Comparison of ENCODE assay signal across 22 cellular contexts in genomic region chr12:53806689-53807088, GRCh38. TPM values are rescaled to one million over a fixed set of nuclear protein-coding genes. Genes with fewer than 3 reads are reported as not detected.
DNase-seq lines count a peak whose midpoint lies in the region; ATAC-seq and TF ChIP-seq lines count a peak whose summit lies in the region.
"Had no signal": no experiment of that assay in that cellular context is flagged by ENCODE, and none has a peak within 500 bp of the region (broad histone marks: within the 10 kb centered on the region; RNA-seq: fewer than 3 reads in every experiment).

No MANE protein-coding gene starts in this region.

- CTCF ChIA-PET in AG04450 (lab: Charles Lee) = interaction anchor here (1.0 to 3.1 kb wide), 6 partner anchors 15 to 395 kb away, joined by 3 to 13 read pairs (median 4); no protein-coding TSS in a partner anchor

- ATAC-seq in heart right ventricle (no peak), GM18505 (IDR thresholded peaks at IDR 0.05; ENCODE audit: unreplicated experiment) (no peak)
- ATAC-seq: HCT116, natural killer cell had no signal

- H3K9me3 ChIP-seq in AG04450 (ENCODE audit: control insufficient read depth, insufficient read depth, low read length) (peaks cover 3% of the 10 kb centered on the region; the same call in 1 of the 2 replicates), MG63 (no peaks in the 10 kb centered on the region), uterus (no peaks in the 10 kb centered on the region), vagina (no peaks in the 10 kb centered on the region), heart right ventricle (peaks cover 0 to 4% (median 0%) of the 10 kb centered on the region in 11 donors)
- H3K9me3 ChIP-seq: Caco-2, upper lobe of right lung had no signal

- peaks cover 8% of the 10 kb centered on the region for H3K4me1 Mint-ChIP-seq in nephron
- H3K4me1 Mint-ChIP-seq: immature natural killer cell, natural killer cell had no signal

- H3K4me3 ChIP-seq in AG04450 (ENCODE audit: low read depth, low read length) (no peak overlapping the region), MG63 (no peak overlapping the region), uterus (no peak overlapping the region), vagina (no peak overlapping the region), heart right ventricle (no peak overlapping the region)
- H3K4me3 ChIP-seq: upper lobe of right lung had no signal

- no peaks in the 10 kb centered on the region for H3K36me3 ChIP-seq in MG63
- no peaks in the 10 kb centered on the region for H3K36me3 ChIP-seq in uterus
- no peaks in the 10 kb centered on the region for H3K36me3 ChIP-seq in vagina
- no peaks in the 10 kb centered on the region for H3K36me3 ChIP-seq in heart right ventricle
- H3K36me3 ChIP-seq: upper lobe of right lung had no signal

- no peak for TF ChIP-seq CTCF in AG04450 (IDR thresholded peaks at IDR 0.05; ENCODE audit: low read depth, low read length)
- TF ChIP-seq CTCF in nephron (IDR thresholded peaks at IDR 0.05; ENCODE audit: unreplicated experiment in 3 of 3) = no peak
- TF ChIP-seq CTCF in uterus (IDR thresholded peaks at IDR 0.05) = no peak
- no peak for TF ChIP-seq CTCF in vagina (IDR thresholded peaks at IDR 0.05)
- TF ChIP-seq CTCF in heart right ventricle (IDR thresholded peaks at IDR 0.05) = no peak

- peak; percentile 37 for DNase-seq in AG04450 (ENCODE audit: low read depth, low spot score)
- DNase-seq in MG63 = peak; percentile 61
- no peak for DNase-seq in uterus
- no peak for DNase-seq in vagina (ENCODE audit: extremely low spot score in 2 of 2)
- no peak for DNase-seq in heart right ventricle
- DNase-seq: activated CD4-positive, alpha-beta T cell treated with anti-CD3 and anti-CD28 coated beads, Interleukin-2, amount 50 U/mL, for 4 hours; activated T-cell treated with anti-CD3 and anti-CD28 coated beads, Interleukin-2, amount 50 U/mL, for 24 hours; Caco-2; cerebellar nuclear complex; glutamatergic neuron; immature natural killer cell; natural killer cell; NCI-H2081; NCI-H526 treated with DMSO at 0.1 percent for 48 hours; upper lobe of right lung had no signal

- H3K4me1 ChIP-seq in uterus (no peaks in the 10 kb centered on the region), vagina (no peaks in the 10 kb centered on the region), heart right ventricle (no peaks in the 10 kb centered on the region)
- H3K4me1 ChIP-seq: upper lobe of right lung had no signal

- intact Hi-C loops in uterus (cut with DNase I; ENCODE audit: low total_unique reads) = no loop called here
- intact Hi-C loops in vagina (cut with DNase I) = no loop called here
- intact Hi-C loops in heart right ventricle (cut with DNase I) = no loop called here

- H3K9me3 Mint-ChIP-seq in nephron = no peaks in the 10 kb centered on the region
- H3K9me3 Mint-ChIP-seq: activated naive CD4-positive, alpha-beta T cell treated with anti-CD3 and anti-CD28 coated beads, Interleukin-2, amount 50 U/mL, for 72 hours; activated T-cell treated with anti-CD3 and anti-CD28 coated beads, Interleukin-2, amount 50 U/mL, for 24 hours; natural killer cell; stimulated activated naive CD8-positive, alpha-beta T cell treated with anti-CD3 and anti-CD28 coated beads, Interleukin-15, Interleukin-2, amounts not matched to agents 100 ng/mL and 50 ng/mL, for 24 hours had no signal

- no peak overlapping the region for H3K4me3 Mint-ChIP-seq in nephron
- H3K4me3 Mint-ChIP-seq: activated T-cell treated with anti-CD3 and anti-CD28 coated beads, Interleukin-2, amount 50 U/mL, for 24 hours; immature natural killer cell; natural killer cell; stimulated activated naive CD8-positive, alpha-beta T cell treated with anti-CD3 and anti-CD28 coated beads, Interleukin-15, Interleukin-2, amounts not matched to agents 100 ng/mL and 50 ng/mL, for 24 hours had no signal

- H3K36me3 Mint-ChIP-seq in nephron (ENCODE audit: low read depth) = no peaks in the 10 kb centered on the region
- H3K36me3 Mint-ChIP-seq: activated naive CD4-positive, alpha-beta T cell treated with anti-CD3 and anti-CD28 coated beads, Interleukin-2, amount 50 U/mL, for 72 hours; immature natural killer cell; natural killer cell had no signal

- H3K27ac ChIP-seq in AG04450 (ENCODE audit: low read depth, low read length) = peak overlapping the region; percentile 31
- H3K27ac ChIP-seq in cingulate gyrus (ENCODE audit: low read depth, low read length) = peak overlapping the region; percentile 74
- no peak overlapping the region for H3K27ac ChIP-seq in uterus
- H3K27ac ChIP-seq in vagina = no peak overlapping the region
- H3K27ac ChIP-seq in heart right ventricle = no peak overlapping the region
- H3K27ac ChIP-seq: upper lobe of right lung had no signal

- peaks cover 53% of the 10 kb centered on the region for H3K27me3 Mint-ChIP-seq in nephron (ENCODE audit: low read depth)

- peaks cover 9% of the 10 kb centered on the region for H3K27me3 ChIP-seq in AG04450 (ENCODE audit: control insufficient read depth, insufficient read depth, low read length)
- H3K27me3 ChIP-seq in MG63 = no peaks in the 10 kb centered on the region
- H3K27me3 ChIP-seq in uterus = peaks cover 0 to 6% of the 10 kb centered on the region in 2 donors
- no peaks in the 10 kb centered on the region for H3K27me3 ChIP-seq in vagina
- H3K27me3 ChIP-seq in heart right ventricle = peaks cover 0 to 77% (median 71%) of the 10 kb centered on the region in 7 donors

- WGBS in heart right ventricle, 2 donors = 72 to 76% methylated on average over 6 of the region's 6 CpGs

- TF ChIP-seq POLR2A in uterus (IDR thresholded peaks at IDR 0.05) (no peak), vagina (IDR thresholded peaks at IDR 0.05) (no peak), GM18505 (IDR thresholded peaks at IDR 0.05; ENCODE audit: borderline replicate concordance, extremely low read depth, insufficient read depth, insufficient read length) (no peak)

- H3K27ac Mint-ChIP-seq in nephron = peak overlapping the region in 2 of 3 experiments; percentile 24 to 62
- H3K27ac Mint-ChIP-seq: activated naive CD4-positive, alpha-beta T cell treated with anti-CD3 and anti-CD28 coated beads, Interleukin-2, amount 50 U/mL, for 72 hours; activated T-cell treated with anti-CD3 and anti-CD28 coated beads, Interleukin-2, amount 50 U/mL, for 24 hours; immature natural killer cell; natural killer cell; stimulated activated naive CD8-positive, alpha-beta T cell treated with anti-CD3 and anti-CD28 coated beads, Interleukin-15, Interleukin-2, amounts not matched to agents 100 ng/mL and 50 ng/mL, for 24 hours had no signal

- POLR2A ChIA-PET in AG04450 (lab: Yijun Ruan, JAX) = interaction anchor here (0.6 kb wide), 1 partner anchor 413 kb away, joined by 3 read pairs; no protein-coding TSS in a partner anchor

RNA-seq across cellular contexts. Expression of gene CISTR, which starts 54.9 kb away (rescaled TPM):
- not detected in 2 replicates for polyA plus RNA-seq in AG04450 (2011; rRNA removed)
- polyA minus RNA-seq in AG04450 (2011; rRNA and poly(A)+ RNA removed) = not detected in 2 replicates
- total RNA-seq in MG63 (2014; rRNA removed; shearing (Covaris generic); ENCODE audit: low replicate concordance) = not detected in 2 replicates
- total RNA-seq in uterus = not detected
- total RNA-seq in vagina = not detected
- 1 to 10 TPM in 8 of 10 donors, under 1 TPM in 1, not detected in 1; 0.80 to 3.6 (median 2.9) TPM for total RNA-seq in heart right ventricle
- polyA plus RNA-seq in heart right ventricle = 1 to 10 TPM in 1 of 2 donors, under 1 TPM in 1; 0.16 to 1.7 TPM
- total RNA-seq: activated naive CD4-positive, alpha-beta T cell treated with anti-CD3 and anti-CD28 coated beads, Interleukin-2, amount 50 U/mL, for 72 hours; Caco-2; lung microvascular endothelial cell; natural killer cell; upper lobe of right lung had no signal
- polyA plus RNA-seq: immature natural killer cell had no signal

Comparison
In these comparisons a context has a peak if more than half of its experiments do, and no peak if none do; other contexts are left out.
1. DNase-seq: peak in AG04450 (single experiment) and MG63 (single experiment); none in uterus (0 of 2), vagina (0 of 2) and heart right ventricle (0 of 2).
2. H3K27ac ChIP-seq: peak in AG04450 (single experiment) and cingulate gyrus (single experiment); none in uterus (0 of 2), vagina (single experiment) and heart right ventricle (0 of 10).